Comparison of ENCODE assay signal across 8 cellular contexts in the genomic region with DNA sequence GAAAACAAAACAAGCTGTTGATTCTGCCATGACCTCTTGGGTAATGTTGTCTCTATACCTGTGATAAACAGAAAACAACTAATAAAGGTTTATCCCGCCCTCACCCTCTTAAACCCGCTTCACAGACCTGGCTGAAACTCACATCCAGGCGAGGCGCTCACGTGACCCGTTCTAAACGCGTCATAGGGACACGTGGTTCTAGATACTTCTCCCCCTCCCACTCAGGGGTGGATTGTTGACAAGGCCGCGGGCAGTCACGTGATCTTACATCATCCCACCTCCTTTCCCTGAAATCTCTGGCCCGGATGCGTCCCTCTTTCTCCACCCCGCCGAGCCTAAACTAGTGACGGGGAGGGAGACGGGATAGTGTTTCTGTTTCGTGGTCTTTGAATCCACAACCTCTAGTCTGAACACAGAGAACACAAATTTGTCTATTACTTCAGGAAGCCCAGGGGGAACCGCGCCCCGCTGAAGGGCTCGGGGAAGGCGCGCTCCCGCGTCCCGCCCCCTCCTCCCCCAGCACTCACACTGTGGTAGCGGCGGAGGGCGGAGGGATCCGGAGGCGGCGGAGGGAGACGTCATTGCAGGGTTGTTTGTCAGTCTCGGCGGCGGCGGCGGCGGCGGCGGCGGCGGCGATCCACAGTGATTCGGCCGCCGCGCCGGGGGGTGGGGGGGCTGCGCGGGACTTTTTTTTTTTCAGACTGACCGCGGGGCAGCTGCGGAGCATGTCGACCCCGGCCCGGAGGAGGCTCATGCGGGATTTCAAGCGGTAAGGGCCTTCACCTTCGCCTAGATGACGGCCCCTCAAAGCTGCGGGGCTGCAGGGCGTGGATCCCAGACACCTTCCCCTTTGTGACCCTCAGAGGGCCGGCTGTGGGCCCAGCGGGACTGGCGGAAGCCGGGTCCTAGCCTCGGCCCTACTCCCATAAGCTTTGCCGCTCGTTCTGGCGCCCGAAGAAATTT. TPM values are rescaled to one million over a fixed set of nuclear protein-coding genes. Genes with fewer than 3 reads are reported as not detected.
DNase-seq lines count a peak whose midpoint lies in the region; ATAC-seq, FAIRE-seq and TF ChIP-seq lines count a peak whose summit lies in the region.

UBE2B (plus strand) TSS at position 699 of the 963 bp plus-strand sequence; CDS start at position 726, 27 bp downstream.

- H4K91ac ChIP-seq in trophoblast cell (ENCODE audit: low read depth, low read length) = peak within 1 kb of the TSS; percentile 88

- in situ Hi-C loops in transverse colon (cut with MboI; ENCODE audit: low pct_ligation_motif_present in 1 of 4, low pct_unique_long_range_greater_than_20kb in 1 of 4, low sequenced_read_pairs in 3 of 4) = no loop called here

- intact Hi-C loops in adrenal gland (cut with DNase I) = loop anchor here in 1 of 2 donors (5.0 to 10.0 kb wide), 2 partner anchors 156 to 214 kb away; partner anchors contain the start of gene JADE2
- intact Hi-C loops in cardiac septum (cut with DNase I) = loop anchor here (1.0 to 5.0 kb wide), 3 partner anchors 95 to 206 kb away; no protein-coding TSS in a partner anchor
- intact Hi-C loops in transverse colon (cut with DNase I; ENCODE audit: low total_unique reads) = loop anchor here (5.0 kb wide), 1 partner anchor 156 kb away; the partner anchor contains the start of gene JADE2

- peaks cover 14% of the 10 kb centered on the region for H3K79me2 ChIP-seq in trophoblast cell (ENCODE audit: control insufficient read depth, insufficient read depth, low read length, poor library complexity)

- peaks cover 0 to 11% of the 10 kb centered on the region in 2 donors for H3K36me3 ChIP-seq in adrenal gland (replicated peaks in 1 of 2)
- H3K36me3 ChIP-seq in trophoblast cell (ENCODE audit: control insufficient read depth in 1 of 2, insufficient read depth in 2 of 2, low read length in 2 of 2) = peaks cover 5 to 7% of the 10 kb centered on the region in 2 experiments
- peaks cover 0 to 11% (median 0%) of the 10 kb centered on the region in 4 donors for H3K36me3 ChIP-seq in transverse colon

- H3K27me3 ChIP-seq in adrenal gland = no peaks in the 10 kb centered on the region
- no peaks in the 10 kb centered on the region for H3K27me3 ChIP-seq in trophoblast cell (ENCODE audit: insufficient read depth, low read length)
- H3K27me3 ChIP-seq in transverse colon = no peaks in the 10 kb centered on the region

- WGBS in adrenal gland, 4 donors = 0 to 1% (median 1%) methylated on average over 20 to 74 of the region's 74 CpGs
- WGBS in trophoblast cell (ENCODE audit: extremely low coverage, insufficient coverage, insufficient read length) = no CpG with 5 or more reads among the region's 74 CpGs
- 1% methylated on average over 29 of the region's 74 CpGs; no CpG with 5 or more reads in 1 of the 2 donors for WGBS in transverse colon (ENCODE audit: low coverage in 1 of 2), 2 donors

- H2BK5ac ChIP-seq in trophoblast cell (ENCODE audit: low read depth, low read length, poor library complexity) = peak within 1 kb of the TSS; percentile 91

- H3K4me2 ChIP-seq in trophoblast cell (ENCODE audit: low read length) = peak within 1 kb of the TSS; percentile 82

- peak; percentile 58 for TF ChIP-seq POLR2A in GM12892 (IDR thresholded peaks at IDR 0.05; ENCODE audit: low read depth, low read length)
- TF ChIP-seq POLR2A in adrenal gland (IDR thresholded peaks at IDR 0.05) = peak; percentile 53 to 81
- peak; percentile 83 for TF ChIP-seq POLR2A in transverse colon (IDR thresholded peaks at IDR 0.05)

- H2BK12ac ChIP-seq in trophoblast cell (ENCODE audit: low read length) = peak within 1 kb of the TSS; percentile 5

- H3K4me1 ChIP-seq in adrenal gland (replicated peaks in 1 of 2) (peaks cover 12 to 43% of the 10 kb centered on the region in 2 donors), trophoblast cell (ENCODE audit: control insufficient read depth in 1 of 2, insufficient read depth in 2 of 2, low read length in 2 of 2) (peaks cover 0 to 3% of the 10 kb centered on the region in 2 experiments), transverse colon (peaks cover 5 to 40% (median 30%) of the 10 kb centered on the region in 4 donors)

- H3K27ac ChIP-seq in adrenal gland (peak within 1 kb of the TSS; percentile 91 to 99 (median 98)), trophoblast cell (ENCODE audit: low read depth, low read length) (peak within 1 kb of the TSS; percentile 94), transverse colon (peak within 1 kb of the TSS; percentile 99)

- peak within 1 kb of the TSS; percentile 64 for H2AFZ ChIP-seq in trophoblast cell (ENCODE audit: insufficient read depth, low read length, poor library complexity)

- H3K14ac ChIP-seq in trophoblast cell (ENCODE audit: low read length) = peak within 1 kb of the TSS; percentile 90

- DNase-seq in GM12892 (ENCODE audit: insufficient read length) = peak; percentile 76
- peak; percentile 97 for DNase-seq in NCI-H146 (lab: John Stamatoyannopoulos, UW)
- DNase-seq in T-helper 1 cell = peak; percentile 92 to 99 (median 96)
- DNase-seq in adrenal gland = peak; percentile 98 to 100 (median 99)
- peak; percentile 99 for DNase-seq in cardiac septum (ENCODE audit: low spot score)
- DNase-seq in trophoblast cell = peak; percentile 99
- DNase-seq in transverse colon = peak; percentile 98

- H2BK120ac ChIP-seq in trophoblast cell (ENCODE audit: insufficient read depth, low read length, poor library complexity) = peak within 1 kb of the TSS; percentile 82

- TF ChIP-seq EP300 in transverse colon (IDR thresholded peaks at IDR 0.05; ENCODE audit: low read depth) = peak; percentile 63

- TF ChIP-seq CTCF in adrenal gland (IDR thresholded peaks at IDR 0.05) (peak in 1 of 6 experiments; percentile 13), transverse colon (IDR thresholded peaks at IDR 0.05) (no peak)

- peaks cover 13% of the 10 kb centered on the region for H3K79me1 ChIP-seq in trophoblast cell (ENCODE audit: low read length)

- H3K4me3 ChIP-seq in adrenal gland (peak within 1 kb of the TSS; percentile 62 to 95 (median 69)), trophoblast cell (ENCODE audit: low read depth, low read length) (peak within 1 kb of the TSS; percentile 90), transverse colon (peak within 1 kb of the TSS; percentile 61 to 98 (median 93))

- peak within 1 kb of the TSS; percentile 70 for H2AK5ac ChIP-seq in trophoblast cell (ENCODE audit: low read length)

- peak within 1 kb of the TSS; percentile 83 for H4K8ac ChIP-seq in trophoblast cell (ENCODE audit: low read depth, low read length)

- FAIRE-seq in GM12892 (lab: Jason Lieb, UNC) = peak; percentile 99

- peak within 1 kb of the TSS; percentile 83 for H3K18ac ChIP-seq in trophoblast cell (ENCODE audit: low read length)

- H4K12ac ChIP-seq in trophoblast cell (ENCODE audit: low read depth, low read length) = peak within 1 kb of the TSS; percentile 85

- no peaks in the 10 kb centered on the region for H3K9me3 ChIP-seq in adrenal gland (replicated peaks in 1 of 3)
- no peaks in the 10 kb centered on the region for H3K9me3 ChIP-seq in trophoblast cell (ENCODE audit: insufficient read depth, low read depth, low read length)
- no peaks in the 10 kb centered on the region for H3K9me3 ChIP-seq in transverse colon

- H3K9ac ChIP-seq in trophoblast cell (ENCODE audit: low read length) = peak within 1 kb of the TSS; percentile 98

- peak; percentile 74 for ATAC-seq in HG02852 (IDR thresholded peaks at IDR 0.05; ENCODE audit: unreplicated experiment)

- H3K23ac ChIP-seq in trophoblast cell (ENCODE audit: low read length) = no peak within 1 kb of the TSS

- H3K4ac ChIP-seq in trophoblast cell (ENCODE audit: low read depth, low read length) = peak within 1 kb of the TSS; percentile 93

RNA-seq across cellular contexts. Expression of gene UBE2B, which starts in this region (rescaled TPM):
- polyA plus RNA-seq in GM12892 (2012; ENCODE audit: missing spikeins) = 76.6 TPM
- 100 to 1,000 TPM in 4 of 8 donors, 10 to 100 TPM in 4; 19.7 to 144 (median 86.5) TPM for total RNA-seq in adrenal gland
- polyA plus RNA-seq in adrenal gland = 100 to 1,000 TPM in 2 of 3 donors, 10 to 100 TPM in 1; 86.2 to 124 (median 106) TPM
- 180 TPM for total RNA-seq in cardiac septum
- polyA plus RNA-seq in trophoblast cell (2013) = 166 and 181 TPM in 2 replicates
- total RNA-seq in transverse colon = 100 to 1,000 TPM in 1 of 4 donors, 10 to 100 TPM in 3; 51.1 to 126 (median 71.6) TPM

Comparison
In these comparisons a context has a peak if more than half of its experiments do, and no peak if none do; other contexts are left out.
1. Peak in every context shown above with its lines: DNase-seq, ATAC-seq, H3K4me3 ChIP-seq and H3K27ac ChIP-seq.